In the genomic region with DNA sequence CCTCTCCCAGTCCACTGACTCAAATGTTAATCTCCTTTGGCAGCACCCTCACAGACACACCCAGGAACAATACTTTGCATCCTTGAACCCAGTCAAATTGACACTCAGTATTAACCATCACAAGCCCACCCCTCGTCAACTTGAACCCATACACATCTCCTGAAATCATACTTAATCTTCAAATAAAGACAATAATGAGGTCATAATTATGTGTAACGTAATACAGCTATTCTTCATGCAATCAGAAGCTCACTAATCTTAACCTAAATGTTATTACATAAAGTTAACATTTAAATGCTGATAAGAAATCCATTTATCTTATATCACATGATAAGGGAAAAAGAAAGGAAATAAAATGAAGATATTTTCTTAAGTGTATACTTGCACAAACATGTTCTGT, we compare ENCODE assay signal across 31 cellular contexts.
DNase-seq lines count a peak whose midpoint lies in the region; ATAC-seq, FAIRE-seq and TF ChIP-seq lines count a peak whose summit lies in the region.
"Had no signal": no experiment of that assay in that cellular context is flagged by ENCODE, and none has a peak within 500 bp of the region (broad histone marks: within the 10 kb centered on the region; RNA-seq: fewer than 3 reads in every experiment).

No MANE protein-coding gene starts in this region.

- WGBS in HepG2 (ENCODE audit: low lambda C conversion rate), result 99% methylated on average over 2 of the region's 2 CpGs
- WGBS in right lobe of liver (ENCODE audit: insufficient coverage, low coverage, low lambda C conversion rate, missing lambda C conversion rate), result 94% methylated on average over 2 of the region's 2 CpGs

- H3K4me1 ChIP-seq in HepG2 (ENCODE audit: insufficient read depth, low read length) (0 out of 2 replicates have a peak, but pooled peaks cover under 1% of the 10 kb centered on the region), right lobe of liver (peaks cover 0 to 12% (median 0%) of the 10 kb centered on the region in 4 donors), HEK293 (ENCODE audit: control insufficient read depth, insufficient read depth, low read length) (peaks cover 3% of the 10 kb centered on the region; the same call in 1 of the 2 replicates)
- H3K4me1 ChIP-seq: A549; BE2C; BLaER1; BLaER1 treated with 17β-estradiol and CSF1 and Interleukin-3, amounts not matched to agents 10 nM and 100 nM; Caco-2 had no signal

- no peaks in the 10 kb centered on the region for H3K36me3 ChIP-seq in HepG2 (replicated peaks in 1 of 2; ENCODE audit: control insufficient read depth in 1 of 2, insufficient read depth in 2 of 2, low read length in 2 of 2)
- no peaks in the 10 kb centered on the region for H3K36me3 ChIP-seq in right lobe of liver
- H3K36me3 ChIP-seq in HEK293 (ENCODE audit: control insufficient read depth in 2 of 2, insufficient read depth in 1 of 2, low read length in 2 of 2), result no peaks in the 10 kb centered on the region
- H3K36me3 ChIP-seq: BE2C, BLaER1 had no signal

- in situ Hi-C loops in HepG2 (cut with HindIII; ENCODE audit: extremely low pct_ligation_motif_present, low pct_unique_long_range_greater_than_20kb), result no loop called here

- DNase-seq in HepG2 (ENCODE audit: low spot score) (no peak), right lobe of liver (no peak), NCI-H345 treated with DMSO at 0.1 percent for 48 hours (lab: John Stamatoyannopoulos, UW; ENCODE audit: unreplicated experiment) (no peak)
- DNase-seq: 8988T; ACHN; AML-193; BE2C; C1 segment of cervical spinal cord; Caco-2; Calu3; CD4-positive, alpha-beta memory T cell; CD4-positive, alpha-beta T cell; CD4-positive, CD25-positive, alpha-beta regulatory T cell; CD8-positive, alpha-beta memory T cell; CD8-positive, alpha-beta T cell; COR-L47; DMS 273 treated with DMSO at 0.1 percent for 48 hours; DMS153; DMS53; DMS79; DMS79 treated with DMSO at 0.1 percent for 48 hours; DND-41; EL had no signal

- intact Hi-C loops in HepG2 (cut with micrococcal nuclease; ENCODE audit: unreplicated experiment) (no loop called here), right lobe of liver (cut with DNase I) (no loop called here)

- no peak for FAIRE-seq in HepG2 (lab: Jason Lieb, UNC)
- FAIRE-seq: A204.1, A549, D721Med had no signal

- ATAC-seq in HepG2, result no peak
- ATAC-seq in right lobe of liver, result no peak
- ATAC-seq: A549; CD8-positive, alpha-beta T cell had no signal

- H3K9ac ChIP-seq in HepG2 (ENCODE audit: insufficient read depth, low read depth, low read length), result no peak overlapping the region
- H3K9ac ChIP-seq: BLaER1; BLaER1 treated with 17β-estradiol and CSF1 and Interleukin-3, amounts not matched to agents 10 nM and 100 nM had no signal

- H3K27me3 ChIP-seq in HepG2 (ENCODE audit: control insufficient read depth in 1 of 2, insufficient read depth in 2 of 2, low read length in 2 of 2) (no peaks in the 10 kb centered on the region), right lobe of liver (no peaks in the 10 kb centered on the region)
- H3K27me3 ChIP-seq: BE2C; BLaER1; BLaER1 treated with 17β-estradiol and CSF1 and Interleukin-3, amounts not matched to agents 10 nM and 100 nM had no signal

- no peaks in the 10 kb centered on the region for H4K20me1 ChIP-seq in HepG2 (ENCODE audit: insufficient read depth, low read length)
- H4K20me1 ChIP-seq: BLaER1 had no signal

- no peak for TF ChIP-seq EP300 in HepG2 (IDR thresholded peaks at IDR 0.05; ENCODE audit: low read depth in 2 of 2, low read length in 2 of 2)
- no peak for TF ChIP-seq EP300 in HepG2 (CRISPR knock-in tag; IDR thresholded peaks at IDR 0.05; ENCODE audit: borderline replicate concordance)

- BruUV-seq in HepG2 (replicated peaks; lab: Mats Ljungman, UMichigan), result no TSS peak

- H2AFZ ChIP-seq in HepG2 (ENCODE audit: low read length), result no peak overlapping the region

- CTCF ChIA-PET in HepG2 (lab: Yijun Ruan, JAX; ENCODE audit: low intra/inter-chr PET ratio, low total read pairs) (no interaction called here), HEK293 (lab: Yijun Ruan, JAX) (no interaction called here)

- TF ChIP-seq CTCF in HepG2 (CRISPR knock-in tag; IDR thresholded peaks at IDR 0.05) (no peak), right lobe of liver (IDR thresholded peaks at IDR 0.05) (no peak), HEK293 (tag by site-specific recombination; IDR thresholded peaks at IDR 0.05) (no peak)

- no peak for TF ChIP-seq RAD21 in HepG2 (CRISPR knock-in tag; IDR thresholded peaks at IDR 0.05)

- POLR2A ChIA-PET in HepG2 (lab: Yijun Ruan, JAX) (no interaction called here), HEK293 (lab: Yijun Ruan, JAX) (interaction anchor here (0.6 kb wide), 1 partner anchor 18 kb away, joined by 4 read pairs; no protein-coding TSS in a partner anchor)

- TF ChIP-seq POLR2A in HepG2 (IDR thresholded peaks at IDR 0.05; ENCODE audit: insufficient read depth in 1 of 2, low read depth in 2 of 2, low read length in 2 of 2) (no peak), right lobe of liver (IDR thresholded peaks at IDR 0.05) (no peak)

- no peak overlapping the region for H3K4me2 ChIP-seq in HepG2 (ENCODE audit: low read depth, low read length)
- H3K4me2 ChIP-seq: A549; BLaER1; BLaER1 treated with 17β-estradiol and CSF1 and Interleukin-3, amounts not matched to agents 10 nM and 100 nM had no signal

- H3K27ac ChIP-seq in HepG2 (ENCODE audit: extremely low read length, insufficient read depth, low read length) (no peak overlapping the region), right lobe of liver (no peak overlapping the region), HEK293 (ENCODE audit: extremely low read depth, low read depth, low read length) (no peak overlapping the region)
- H3K27ac ChIP-seq: 22Rv1; A549; BLaER1; BLaER1 treated with 17β-estradiol and CSF1 and Interleukin-3, amounts not matched to agents 10 nM and 100 nM; C4-2B had no signal

- no peaks in the 10 kb centered on the region for H3K79me2 ChIP-seq in HepG2 (ENCODE audit: insufficient read depth, low read length)

- H3K4me3 ChIP-seq in HepG2 (replicated peaks in 1 of 3; ENCODE audit: insufficient read depth in 1 of 3, low read depth in 2 of 3, low read length in 3 of 3), result no peak overlapping the region
- H3K4me3 ChIP-seq in right lobe of liver, result no peak overlapping the region
- H3K4me3 ChIP-seq in HEK293 (ENCODE audit: low read depth, low read length), result no peak overlapping the region
- H3K4me3 ChIP-seq: A549; BLaER1; BLaER1 treated with 17β-estradiol and CSF1 and Interleukin-3, amounts not matched to agents 10 nM and 100 nM had no signal

- H3K9me3 ChIP-seq in HepG2 (ENCODE audit: low read length) (no peaks in the 10 kb centered on the region), right lobe of liver (no peaks in the 10 kb centered on the region), HEK293 (ENCODE audit: control insufficient read depth, insufficient read depth, low read depth, low read length) (no peaks in the 10 kb centered on the region)
- H3K9me3 ChIP-seq: A549; BE2C; BLaER1; BLaER1 treated with 17β-estradiol and CSF1 and Interleukin-3, amounts not matched to agents 10 nM and 100 nM; Caco-2 had no signal

TF ChIP-seq in HepG2, 621 proteins besides CTCF, POLR2A, EP300 and RAD21:
- peak; percentile 66; the same call in 1 of the 2 replicates for TF ChIP-seq ATF7 (IDR thresholded peaks at IDR 0.05)
- TF ChIP-seq ATF7 (CRISPR knock-in tag; IDR thresholded peaks at IDR 0.05), result no peak
- no peak for TF ChIP-seq MTA1 (CRISPR knock-in tag; IDR thresholded peaks at IDR 0.05; ENCODE audit: borderline replicate concordance)
TF ChIP-seq in HepG2: peak in this region for 1.

TF ChIP-seq in HEK293, 187 proteins besides CTCF, POLR2A, EP300 and RAD21:
- no peak for TF ChIP-seq ZBTB8A (tag by site-specific recombination; IDR thresholded peaks at IDR 0.05)
- TF ChIP-seq ZNF837 (tag by site-specific recombination; IDR thresholded peaks at IDR 0.05), result no peak
- peak; percentile 60; the same call in 1 of the 2 replicates for TF ChIP-seq ATF2 (tag by site-specific recombination; IDR thresholded peaks at IDR 0.05; ENCODE audit: low read depth)
- no peak for TF ChIP-seq SALL2 (tag by site-specific recombination; IDR thresholded peaks at IDR 0.05; ENCODE audit: borderline replicate concordance)
- no peak for TF ChIP-seq ZNF211 (tag by site-specific recombination; IDR thresholded peaks at IDR 0.05; ENCODE audit: low read depth)
- TF ChIP-seq ZNF843 (tag by site-specific recombination; IDR thresholded peaks at IDR 0.05), result no peak
TF ChIP-seq in HEK293: peak in this region for 1.

Comparison
In these comparisons a context has a peak if more than half of its experiments do, and no peak if none do; other contexts are left out.
1. Of the 63 proteins assayed by ChIP-seq in both HepG2 and HEK293: peak only in HepG2: none; only in HEK293: ATF2; in both: none; in neither: 62.